ENCODE assay signal across 8 cellular contexts in the genomic region with DNA sequence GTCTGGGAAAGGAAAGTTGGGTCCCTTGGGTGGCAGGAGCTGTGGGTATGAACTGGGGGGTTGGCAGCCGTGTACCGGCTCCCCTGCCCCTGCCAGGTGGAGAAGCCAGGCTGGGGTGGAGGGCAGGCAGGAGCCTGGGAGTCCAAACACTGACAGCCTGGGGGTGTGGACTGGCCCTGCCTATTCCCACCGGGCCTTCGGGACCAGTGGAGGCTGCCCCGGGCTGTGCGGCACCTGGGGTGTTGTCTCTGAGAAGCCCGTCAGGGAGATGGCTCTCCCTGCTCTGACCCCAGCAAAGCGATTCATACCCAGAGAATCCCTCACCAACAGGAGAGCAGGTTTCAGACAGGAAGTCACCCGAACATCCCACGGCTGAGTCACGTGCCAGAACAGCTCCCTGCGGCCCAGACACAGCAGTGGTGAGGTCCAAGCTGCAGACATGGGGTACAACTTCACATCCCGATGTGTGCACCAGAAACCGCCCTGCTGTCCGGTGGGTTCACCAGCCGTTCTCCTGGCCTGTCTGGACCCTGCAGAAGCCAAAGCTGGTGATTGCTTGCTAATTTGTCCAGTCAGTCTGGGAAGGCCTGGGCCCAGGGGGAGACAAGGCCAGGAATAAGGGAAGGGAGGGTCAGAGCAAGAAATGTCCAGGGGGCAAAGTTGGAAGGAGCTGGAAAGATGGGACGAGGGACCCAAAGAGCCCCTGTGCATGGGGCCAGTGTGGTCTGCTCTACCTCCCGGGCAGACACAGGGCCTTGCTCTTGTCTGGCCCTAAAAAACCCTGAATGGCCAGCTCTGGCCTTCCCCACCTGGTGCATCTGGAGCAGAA. TPM values are rescaled to one million over a fixed set of nuclear protein-coding genes. Genes with fewer than 3 reads are reported as not detected.
DNase-seq lines count a peak whose midpoint lies in the region; ATAC-seq and TF ChIP-seq lines count a peak whose summit lies in the region.

No MANE protein-coding gene starts in this region.

- no peak for TF ChIP-seq EP300 in gastroesophageal sphincter (IDR thresholded peaks at IDR 0.05)

- TF ChIP-seq CTCF in GM12864 (IDR thresholded peaks at IDR 0.05; ENCODE audit: low read depth, low read length, missing control alignments) (no peak), gastroesophageal sphincter (IDR thresholded peaks at IDR 0.05) (no peak), mesothelial cell of epicardium (IDR thresholded peaks at IDR 0.05; ENCODE audit: unreplicated experiment) (no peak), right atrium auricular region (IDR thresholded peaks at IDR 0.05) (no peak)

- DNase-seq in GM12864 (ENCODE audit: low read depth): no peak
- DNase-seq in SJCRH30: peak in 1 of 2 experiments; percentile 39
- DNase-seq in adipocyte (ENCODE audit: low read depth): peak; percentile 9
- peak; percentile 83 for DNase-seq in stimulated activated CD4-positive, alpha-beta T cell treated with anti-CD3 and anti-CD28 coated beads, Interleukin-15, amount 100 ng/mL, for 24 hours
- no peak for DNase-seq in AML-193 (lab: John Stamatoyannopoulos, UW)
- DNase-seq in mesothelial cell of epicardium (ENCODE audit: low spot score in 2 of 2, unreplicated experiment in 2 of 2): no peak
- no peak for DNase-seq in right atrium auricular region (ENCODE audit: low spot score)

- H3K36me3 ChIP-seq in SJCRH30: no peaks in the 10 kb centered on the region
- H3K36me3 ChIP-seq in adipocyte (ENCODE audit: control insufficient read depth, insufficient read depth, low read length, severe bottlenecking): no peaks in the 10 kb centered on the region
- H3K36me3 ChIP-seq in gastroesophageal sphincter: no peaks in the 10 kb centered on the region
- H3K36me3 ChIP-seq in right atrium auricular region: no peaks in the 10 kb centered on the region

- no peak overlapping the region for H3K4me3 Mint-ChIP-seq in mesothelial cell of epicardium

- H3K4me1 Mint-ChIP-seq in mesothelial cell of epicardium: peaks cover 4% of the 10 kb centered on the region

- no peaks in the 10 kb centered on the region for H3K9me3 ChIP-seq in SJCRH30 (replicated peaks)
- H3K9me3 ChIP-seq in adipocyte (ENCODE audit: control insufficient read depth, low read length): no peaks in the 10 kb centered on the region
- H3K9me3 ChIP-seq in gastroesophageal sphincter: no peaks in the 10 kb centered on the region
- no peaks in the 10 kb centered on the region for H3K9me3 ChIP-seq in right atrium auricular region

- WGBS in gastroesophageal sphincter (ENCODE audit: low coverage in 1 of 2), 2 donors: 67 to 90% methylated on average over 2 of the region's 18 CpGs

- H3K9me3 Mint-ChIP-seq in mesothelial cell of epicardium: no peaks in the 10 kb centered on the region

- H3K27me3 Mint-ChIP-seq in mesothelial cell of epicardium (ENCODE audit: low read depth): peaks cover 7% of the 10 kb centered on the region

- no peak overlapping the region for H3K27ac Mint-ChIP-seq in mesothelial cell of epicardium

- peak overlapping the region; percentile 12; the same call in 1 of the 2 replicates for H3K4me3 ChIP-seq in GM12864 (ENCODE audit: low read depth, low read length)
- H3K4me3 ChIP-seq in SJCRH30: peak overlapping the region; percentile 7; the same call in 1 of the 2 replicates
- H3K4me3 ChIP-seq in adipocyte (ENCODE audit: low read length): no peak overlapping the region
- H3K4me3 ChIP-seq in gastroesophageal sphincter: no peak overlapping the region
- H3K4me3 ChIP-seq in right atrium auricular region: no peak overlapping the region

- no peaks in the 10 kb centered on the region for H3K36me3 Mint-ChIP-seq in mesothelial cell of epicardium

- no peak for ATAC-seq in gastroesophageal sphincter

- no peak overlapping the region for H3K9ac ChIP-seq in adipocyte (ENCODE audit: low read length)

- no peaks in the 10 kb centered on the region for H3K27me3 ChIP-seq in SJCRH30
- H3K27me3 ChIP-seq in adipocyte (replicated peaks; ENCODE audit: control insufficient read depth, insufficient read depth, low read length): peaks cover 10% of the 10 kb centered on the region
- H3K27me3 ChIP-seq in gastroesophageal sphincter: peaks cover 65% of the 10 kb centered on the region
- H3K27me3 ChIP-seq in right atrium auricular region: no peaks in the 10 kb centered on the region

- no peak for TF ChIP-seq POLR2A in gastroesophageal sphincter (IDR thresholded peaks at IDR 0.05)

- H3K27ac ChIP-seq in SJCRH30: peak overlapping the region; percentile 34
- H3K27ac ChIP-seq in gastroesophageal sphincter: no peak overlapping the region
- no peak overlapping the region for H3K27ac ChIP-seq in right atrium auricular region

- H3K4me1 ChIP-seq in SJCRH30 (peaks cover 34% of the 10 kb centered on the region), adipocyte (ENCODE audit: control insufficient read depth, insufficient read depth, low read length) (peaks cover 14% of the 10 kb centered on the region), gastroesophageal sphincter (no peaks in the 10 kb centered on the region), right atrium auricular region (peaks cover 0 to 25% of the 10 kb centered on the region in 2 donors)

RNA-seq across cellular contexts. Expression of a gene that starts 2.1 kb away (rescaled TPM):
- 0.40 and 0.63 TPM in 2 replicates for total RNA-seq in SJCRH30 (2014; rRNA removed; shearing (Covaris generic))
- total RNA-seq in gastroesophageal sphincter (1 to 10 TPM; 1.0 to 3.2 (median 2.1) TPM), mesothelial cell of epicardium (1.0 to 1.6 TPM (median 1.1 TPM) in 3 replicates), right atrium auricular region (1 to 10 TPM in 1 of 2 donors, under 1 TPM in 1; 0.67 to 1.2 TPM)

RNA-seq across cellular contexts. Expression of a gene that starts 46.5 kb away (rescaled TPM):
- 92.3 and 98.0 TPM in 2 replicates for total RNA-seq in SJCRH30 (2014; rRNA removed; shearing (Covaris generic))
- 1 to 10 TPM; 5.8 to 7.8 (median 6.2) TPM for total RNA-seq in gastroesophageal sphincter
- total RNA-seq in mesothelial cell of epicardium: 31.5 to 33.9 TPM (median 32.3 TPM) in 3 replicates
- 1 to 10 TPM; 3.3 to 5.1 TPM for total RNA-seq in right atrium auricular region

Comparison
In these comparisons a context has a peak if more than half of its experiments do, and no peak if none do; other contexts are left out.
1. DNase-seq: peak in adipocyte (single experiment) and stimulated activated CD4-positive, alpha-beta T cell treated with anti-CD3 and anti-CD28 coated beads, Interleukin-15, amount 100 ng/mL, for 24 hours (single experiment); none in GM12864 (single experiment), AML-193 (0 of 2), mesothelial cell of epicardium (0 of 2) and right atrium auricular region (single experiment).
2. H3K4me3 ChIP-seq: peak in GM12864 (single experiment) and SJCRH30 (single experiment); none in adipocyte (single experiment), gastroesophageal sphincter (0 of 2) and right atrium auricular region (0 of 2).